40 cellular contexts compared by ENCODE assay signal in genomic region chr4:184126800-184127199, GRCh38.
"Had no signal": no experiment of that assay in that cellular context is flagged by ENCODE, and none has a peak within 500 bp of the region (broad histone marks: within the 10 kb centered on the region; RNA-seq: fewer than 3 reads in every experiment).

No MANE protein-coding gene starts in this region.

- ATAC-seq: activated naive CD4-positive, alpha-beta T cell treated with anti-CD3 and anti-CD28 coated beads, Interleukin-2, amount 50 U/mL, for 72 hours; activated naive CD8-positive, alpha-beta T cell treated with anti-CD3 and anti-CD28 coated beads, Interleukin-2, amount 50 U/mL, for 24 hours; activated T-cell treated with anti-CD3 and anti-CD28 coated beads, Interleukin-2, amount 50 U/mL, for 4 hours; activated T-cell treated with anti-CD3 and anti-CD28 coated beads, Interleukin-2, amount 50 U/mL, for 72 hours; activated T-helper 17 cell treated with anti-CD3 and anti-CD28 coated beads, Interleukin-2, amount 50 U/mL, for 72 hours; body of pancreas had no signal

- H3K36me3 Mint-ChIP-seq: activated naive CD4-positive, alpha-beta T cell treated with anti-CD3 and anti-CD28 coated beads, Interleukin-2, amount 10 ng/mL, durations not matched to agents 7 days and 5 days; activated naive CD4-positive, alpha-beta T cell treated with anti-CD3 and anti-CD28 coated beads, Interleukin-2, amount 50 U/mL, for 24 hours; activated naive CD4-positive, alpha-beta T cell treated with anti-CD3 and anti-CD28 coated beads, Interleukin-2, amount 50 U/mL, for 72 hours; activated naive CD8-positive, alpha-beta T cell; activated naive CD8-positive, alpha-beta T cell treated with anti-CD3 and anti-CD28 coated beads for 36 hours; activated naive CD8-positive, alpha-beta T cell treated with anti-CD3 and anti-CD28 coated beads, Interleukin-2, amount 10 ng/mL, durations not matched to agents 7 days and 5 days; brain had no signal

- H3K9me3 Mint-ChIP-seq: activated naive CD4-positive, alpha-beta T cell treated with anti-CD3 and anti-CD28 coated beads for 36 hours; activated naive CD4-positive, alpha-beta T cell treated with anti-CD3 and anti-CD28 coated beads, Interleukin-2, amount 10 ng/mL, durations not matched to agents 7 days and 5 days; activated naive CD4-positive, alpha-beta T cell treated with anti-CD3 and anti-CD28 coated beads, Interleukin-2, amount 50 U/mL, for 24 hours; activated naive CD4-positive, alpha-beta T cell treated with anti-CD3 and anti-CD28 coated beads, Interleukin-2, amount 50 U/mL, for 72 hours; activated naive CD8-positive, alpha-beta T cell treated with anti-CD3 and anti-CD28 coated beads for 36 hours; activated naive CD8-positive, alpha-beta T cell treated with anti-CD3 and anti-CD28 coated beads, Interleukin-2, amount 50 U/mL, for 24 hours; activated T-cell treated with anti-CD3 and anti-CD28 coated beads, Interleukin-2, amount 50 U/mL, for 24 hours; activated T-helper 1 cell treated with anti-CD3 and anti-CD28 coated beads, Interleukin-12 subunit alpha, Interleukin-12 subunit beta, Interleukin-2, Interleukin-4 antibody, amounts not matched to agents 30 ng/mL and 10 ng/mL and 1 ng/mL, durations not matched to agents 14 hours and 24 hours and 36 hours; activated T-helper 17 cell treated with anti-CD3 and anti-CD28 coated beads, Interleukin-2, amount 50 U/mL, for 72 hours; activated T-helper 2 cell treated with anti-CD3 and anti-CD28 coated beads, Interferon-gamma antibody, Interleukin-2, Interleukin-4, amounts not matched to agents 10 μg/mL and 5 μg/mL and 100 μg/mL, durations not matched to agents 14 hours and 24 hours and 36 hours; central memory CD8-positive, alpha-beta T cell had no signal

- H3K4me1 ChIP-seq: adrenal gland, ascending aorta, body of pancreas, breast epithelium had no signal

- H3K27ac ChIP-seq: adrenal gland, ascending aorta, body of pancreas, brain microvascular endothelial cell, breast epithelium, cardiac muscle cell had no signal

- FAIRE-seq: astrocyte, bronchial epithelial cell had no signal

- H3K4me3 ChIP-seq: adrenal gland, ascending aorta, body of pancreas, breast epithelium, cardiac muscle cell had no signal

- H3K27me3 ChIP-seq: adrenal gland, ascending aorta, body of pancreas, brain microvascular endothelial cell, breast epithelium, cardiac muscle cell had no signal

- H3K4me3 Mint-ChIP-seq: activated naive CD4-positive, alpha-beta T cell treated with anti-CD3 and anti-CD28 coated beads for 36 hours; activated naive CD4-positive, alpha-beta T cell treated with anti-CD3 and anti-CD28 coated beads, Interleukin-2, amount 10 ng/mL, durations not matched to agents 7 days and 5 days; activated naive CD4-positive, alpha-beta T cell treated with anti-CD3 and anti-CD28 coated beads, Interleukin-2, amount 50 U/mL, for 24 hours; activated naive CD8-positive, alpha-beta T cell; activated naive CD8-positive, alpha-beta T cell treated with anti-CD3 and anti-CD28 coated beads for 36 hours; activated naive CD8-positive, alpha-beta T cell treated with anti-CD3 and anti-CD28 coated beads, Interleukin-2, amount 10 ng/mL, durations not matched to agents 7 days and 5 days; activated naive CD8-positive, alpha-beta T cell treated with anti-CD3 and anti-CD28 coated beads, Interleukin-2, amount 50 U/mL, for 24 hours; activated T-cell treated with anti-CD3 and anti-CD28 coated beads, Interleukin-2, amount 50 U/mL, for 24 hours; activated T-cell treated with anti-CD3 and anti-CD28 coated beads, Interleukin-2, amount 50 U/mL, for 4 hours; activated T-cell treated with anti-CD3 and anti-CD28 coated beads, Interleukin-2, amount 50 U/mL, for 72 hours; activated T-helper 1 cell treated with anti-CD3 and anti-CD28 coated beads, Interleukin-12 subunit alpha, Interleukin-12 subunit beta, Interleukin-2, Interleukin-4 antibody, amounts not matched to agents 30 ng/mL and 10 ng/mL and 1 ng/mL, durations not matched to agents 14 hours and 24 hours and 36 hours; activated T-helper 17 cell treated with anti-CD3 and anti-CD28 coated beads, Interleukin-2, amount 50 U/mL, for 72 hours; brain; central memory CD8-positive, alpha-beta T cell had no signal

- H3K27ac Mint-ChIP-seq: activated naive CD4-positive, alpha-beta T cell treated with anti-CD3 and anti-CD28 coated beads for 36 hours; activated naive CD4-positive, alpha-beta T cell treated with anti-CD3 and anti-CD28 coated beads, Interleukin-2, amount 10 ng/mL, durations not matched to agents 7 days and 5 days; activated naive CD4-positive, alpha-beta T cell treated with anti-CD3 and anti-CD28 coated beads, Interleukin-2, amount 50 U/mL, for 24 hours; activated naive CD4-positive, alpha-beta T cell treated with anti-CD3 and anti-CD28 coated beads, Interleukin-2, amount 50 U/mL, for 72 hours; activated naive CD8-positive, alpha-beta T cell; activated naive CD8-positive, alpha-beta T cell treated with anti-CD3 and anti-CD28 coated beads for 36 hours; activated naive CD8-positive, alpha-beta T cell treated with anti-CD3 and anti-CD28 coated beads, Interleukin-2, amount 10 ng/mL, durations not matched to agents 7 days and 5 days; activated naive CD8-positive, alpha-beta T cell treated with anti-CD3 and anti-CD28 coated beads, Interleukin-2, amount 50 U/mL, for 24 hours; activated T-cell treated with anti-CD3 and anti-CD28 coated beads, Interleukin-2, amount 50 U/mL, for 24 hours; activated T-cell treated with anti-CD3 and anti-CD28 coated beads, Interleukin-2, amount 50 U/mL, for 72 hours; activated T-helper 1 cell treated with anti-CD3 and anti-CD28 coated beads, Interleukin-12 subunit alpha, Interleukin-12 subunit beta, Interleukin-2, Interleukin-4 antibody, amounts not matched to agents 30 ng/mL and 10 ng/mL and 1 ng/mL, durations not matched to agents 14 hours and 24 hours and 36 hours; activated T-helper 17 cell treated with anti-CD3 and anti-CD28 coated beads, Interleukin-2, amount 50 U/mL, for 72 hours; activated T-helper 2 cell treated with anti-CD3 and anti-CD28 coated beads, Interferon-gamma antibody, Interleukin-2, Interleukin-4, amounts not matched to agents 10 μg/mL and 5 μg/mL and 100 μg/mL, durations not matched to agents 14 hours and 24 hours and 36 hours; brain had no signal

- H3K4me1 Mint-ChIP-seq: activated naive CD4-positive, alpha-beta T cell treated with anti-CD3 and anti-CD28 coated beads, Interleukin-2, amount 10 ng/mL, durations not matched to agents 7 days and 5 days; activated naive CD4-positive, alpha-beta T cell treated with anti-CD3 and anti-CD28 coated beads, Interleukin-2, amount 50 U/mL, for 24 hours; activated naive CD8-positive, alpha-beta T cell treated with anti-CD3 and anti-CD28 coated beads for 36 hours; activated naive CD8-positive, alpha-beta T cell treated with anti-CD3 and anti-CD28 coated beads, Interleukin-2, amount 10 ng/mL, durations not matched to agents 7 days and 5 days; activated naive CD8-positive, alpha-beta T cell treated with anti-CD3 and anti-CD28 coated beads, Interleukin-2, amount 50 U/mL, for 24 hours; activated T-helper 17 cell treated with anti-CD3 and anti-CD28 coated beads, Interleukin-2, amount 50 U/mL, for 72 hours; brain; central memory CD8-positive, alpha-beta T cell had no signal

- H3K36me3 ChIP-seq: adrenal gland, ascending aorta, brain microvascular endothelial cell, breast epithelium, cardiac muscle cell had no signal

- DNase-seq: activated effector memory CD4-positive, alpha-beta T cell treated with anti-CD3 and anti-CD28 coated beads, Interleukin-2, amount 50 U/mL, for 16 hours; activated effector memory CD4-positive, alpha-beta T cell treated with Interleukin-2 at 50 U/mL for 16 hours; activated gamma-delta T cell; activated gamma-delta T cell treated with Interleukin-2 at 50 U/mL for 16 hours; activated naive CD4-positive, alpha-beta T cell; activated naive CD4-positive, alpha-beta T cell treated with anti-CD3 and anti-CD28 coated beads for 36 hours; activated naive CD4-positive, alpha-beta T cell treated with anti-CD3 and anti-CD28 coated beads, Interleukin-2, amount 10 ng/mL, durations not matched to agents 7 days and 5 days; activated naive CD4-positive, alpha-beta T cell treated with anti-CD3 and anti-CD28 coated beads, Interleukin-2, amount 50 U/mL, for 16 hours; activated naive CD4-positive, alpha-beta T cell treated with Interleukin-2 at 50 U/mL for 16 hours; activated naive CD8-positive, alpha-beta T cell treated with anti-CD3 and anti-CD28 coated beads for 36 hours; activated naive CD8-positive, alpha-beta T cell treated with anti-CD3 and anti-CD28 coated beads, Interleukin-2, amount 10 ng/mL, durations not matched to agents 7 days and 5 days; activated naive CD8-positive, alpha-beta T cell treated with anti-CD3 and anti-CD28 coated beads, Interleukin-2, amount 50 U/mL, for 24 hours; activated T-cell treated with anti-CD3 and anti-CD28 coated beads, Interleukin-2, amount 50 U/mL, for 1 hour; activated T-cell treated with anti-CD3 and anti-CD28 coated beads, Interleukin-2, amount 50 U/mL, for 24 hours; activated T-cell treated with anti-CD3 and anti-CD28 coated beads, Interleukin-2, amount 50 U/mL, for 4 hours; activated T-cell treated with anti-CD3 and anti-CD28 coated beads, Interleukin-2, amount 50 U/mL, for 48 hours; activated T-cell treated with anti-CD3 and anti-CD28 coated beads, Interleukin-2, amount 50 U/mL, for 72 hours; adrenal gland; amniotic stem cell; amygdala; anterior cingulate cortex; aorta; body of pancreas; brain microvascular endothelial cell; caudate nucleus; central memory CD4-positive, alpha-beta T cell; cerebellar nuclear complex had no signal

- H3K9me3 ChIP-seq: adrenal gland, ascending aorta, body of pancreas had no signal
